2 cellular contexts compared by ENCODE assay signal in the genomic region with DNA sequence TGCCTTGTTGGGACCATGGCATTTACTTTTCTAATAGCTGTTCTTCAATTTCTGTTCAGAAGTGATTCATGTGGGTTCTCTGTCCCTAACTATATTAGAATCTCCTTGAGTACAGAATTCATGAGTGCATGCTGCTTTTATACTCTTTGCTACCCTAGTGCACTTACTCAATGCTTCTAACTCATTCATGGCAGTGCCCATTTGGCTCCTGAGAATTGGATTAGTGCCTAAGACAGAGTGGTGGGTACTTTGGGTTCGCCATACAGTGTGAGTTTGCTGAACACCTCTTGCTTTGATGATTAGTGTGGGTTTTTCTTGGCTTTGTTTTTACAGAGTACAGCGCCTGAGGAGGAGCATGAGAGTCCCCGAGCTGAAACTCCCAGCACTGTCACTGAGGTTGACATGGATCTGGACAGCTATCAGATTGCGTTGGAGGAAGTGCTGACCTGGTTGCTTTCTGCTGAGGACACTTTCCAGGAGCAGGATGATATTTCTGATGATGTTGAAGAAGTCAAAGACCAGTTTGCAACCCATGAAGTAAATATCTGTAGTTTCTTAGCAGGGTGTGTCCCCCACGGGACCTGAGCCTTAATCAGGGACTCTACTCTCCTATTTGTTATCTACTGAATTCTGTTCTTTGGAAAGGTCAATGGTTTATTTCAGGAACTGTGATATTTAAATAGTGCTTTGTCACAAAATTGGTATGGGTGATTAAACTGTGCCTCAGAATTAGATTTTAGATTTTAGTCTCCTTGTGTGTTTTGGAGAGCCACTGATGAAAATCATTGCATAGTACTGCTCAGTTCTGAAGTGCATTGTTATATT.
A peak's percentile ranks its signal among the peaks of the same experiment; 100 is the strongest.
TF ChIP-seq lines count a peak whose summit lies in the region.

No MANE protein-coding gene starts in this region.

TF ChIP-seq in K562, 482 proteins besides CTCF, POLR2A, EP300 and RAD21:
- TF ChIP-seq CHD1 (IDR thresholded peaks at IDR 0.05; ENCODE audit: low read length): no peak
- TF ChIP-seq NUFIP1 (IDR thresholded peaks at IDR 0.05; ENCODE audit: partially characterized antibody): no peak
- TF ChIP-seq ZFP30 (CRISPR knock-in tag; IDR thresholded peaks at IDR 0.05; ENCODE audit: borderline replicate concordance): no peak
- TF ChIP-seq STAG1 (CRISPR knock-in tag; IDR thresholded peaks at IDR 0.05; ENCODE audit: borderline replicate concordance): no peak
- TF ChIP-seq TFAM (CRISPR knock-in tag; conservative IDR thresholded peaks at IDR 0.05): no peak
- peak; percentile 32; the same call in 1 of the 2 replicates for TF ChIP-seq CXXC5 (CRISPR knock-in tag; IDR thresholded peaks at IDR 0.05)
- peak; percentile 46; the same call in 1 of the 2 replicates for TF ChIP-seq MAFG (tag; conservative IDR thresholded peaks at IDR 0.05)

TF ChIP-seq in HepG2, 621 proteins besides CTCF, POLR2A, EP300 and RAD21:
- TF ChIP-seq FOXK1 (CRISPR knock-in tag; IDR thresholded peaks at IDR 0.05; ENCODE audit: borderline replicate concordance, low read depth): no peak
- TF ChIP-seq, protein P1, sequence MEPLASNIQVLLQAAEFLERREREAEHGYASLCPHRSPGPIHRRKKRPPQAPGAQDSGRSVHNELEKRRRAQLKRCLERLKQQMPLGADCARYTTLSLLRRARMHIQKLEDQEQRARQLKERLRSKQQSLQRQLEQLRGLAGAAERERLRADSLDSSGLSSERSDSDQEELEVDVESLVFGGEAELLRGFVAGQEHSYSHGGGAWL (CRISPR knock-in tag; IDR thresholded peaks at IDR 0.05): no peak
- TF ChIP-seq KLF6 (CRISPR knock-in tag; IDR thresholded peaks at IDR 0.05): no peak
- TF ChIP-seq GZF1 (CRISPR knock-in tag; IDR thresholded peaks at IDR 0.05): no peak
- TF ChIP-seq, protein P2, sequence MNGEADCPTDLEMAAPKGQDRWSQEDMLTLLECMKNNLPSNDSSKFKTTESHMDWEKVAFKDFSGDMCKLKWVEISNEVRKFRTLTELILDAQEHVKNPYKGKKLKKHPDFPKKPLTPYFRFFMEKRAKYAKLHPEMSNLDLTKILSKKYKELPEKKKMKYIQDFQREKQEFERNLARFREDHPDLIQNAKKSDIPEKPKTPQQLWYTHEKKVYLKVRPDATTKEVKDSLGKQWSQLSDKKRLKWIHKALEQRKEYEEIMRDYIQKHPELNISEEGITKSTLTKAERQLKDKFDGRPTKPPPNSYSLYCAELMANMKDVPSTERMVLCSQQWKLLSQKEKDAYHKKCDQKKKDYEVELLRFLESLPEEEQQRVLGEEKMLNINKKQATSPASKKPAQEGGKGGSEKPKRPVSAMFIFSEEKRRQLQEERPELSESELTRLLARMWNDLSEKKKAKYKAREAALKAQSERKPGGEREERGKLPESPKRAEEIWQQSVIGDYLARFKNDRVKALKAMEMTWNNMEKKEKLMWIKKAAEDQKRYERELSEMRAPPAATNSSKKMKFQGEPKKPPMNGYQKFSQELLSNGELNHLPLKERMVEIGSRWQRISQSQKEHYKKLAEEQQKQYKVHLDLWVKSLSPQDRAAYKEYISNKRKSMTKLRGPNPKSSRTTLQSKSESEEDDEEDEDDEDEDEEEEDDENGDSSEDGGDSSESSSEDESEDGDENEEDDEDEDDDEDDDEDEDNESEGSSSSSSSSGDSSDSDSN (CRISPR knock-in tag; IDR thresholded peaks at IDR 0.05): no peak
- TF ChIP-seq MAFK (conservative IDR thresholded peaks at IDR 0.05 in 1 of 2, IDR thresholded peaks at IDR 0.05 in 1 of 2; ENCODE audit: low read length in 2 of 2): 0 out of 4 replicates have a peak, but pooled peaks have one; percentile 13 to 26
- no peak for TF ChIP-seq ZNF709 (CRISPR knock-in tag; IDR thresholded peaks at IDR 0.05)
- TF ChIP-seq MAFF (IDR thresholded peaks at IDR 0.05; ENCODE audit: low read depth, low read length): 0 out of 2 replicates have a peak, but pooled peaks have one; percentile 23
- TF ChIP-seq TCF12 (IDR thresholded peaks at IDR 0.05): no peak
- TF ChIP-seq TCF12 (CRISPR knock-in tag; IDR thresholded peaks at IDR 0.05): no peak
